ENCODE assay signal across 20 cellular contexts in the genomic region with DNA sequence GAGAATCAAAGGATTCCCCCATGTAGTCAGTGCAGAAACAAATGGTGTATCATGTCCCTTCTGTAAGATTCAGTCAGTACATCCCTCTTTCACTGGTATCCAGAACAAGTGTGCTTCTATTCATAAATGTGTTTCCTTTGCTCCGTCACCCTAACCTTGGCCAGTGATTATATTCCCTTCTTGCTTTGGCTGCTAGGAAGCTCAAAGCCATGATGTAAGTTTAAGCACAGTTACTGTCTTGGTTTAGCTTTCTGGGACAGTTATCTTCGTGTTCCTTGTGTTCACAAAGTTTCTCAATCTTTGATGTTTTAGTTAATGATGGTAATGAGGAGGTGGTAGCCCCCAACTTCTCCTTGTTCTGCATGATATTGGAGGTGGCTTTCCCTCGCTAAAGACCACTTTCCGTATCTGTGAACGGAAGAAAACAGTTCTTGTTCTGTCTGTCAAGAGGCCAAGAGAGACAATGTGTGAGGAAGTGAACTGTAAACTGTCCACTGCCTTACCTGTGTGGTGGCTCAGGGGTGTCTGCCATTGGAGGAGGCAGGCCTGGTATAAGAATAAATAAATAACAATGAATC. TPM values are rescaled to one million over a fixed set of nuclear protein-coding genes. Genes with fewer than 3 reads are reported as not detected.
DNase-seq lines count a peak whose midpoint lies in the region; ATAC-seq, FAIRE-seq and TF ChIP-seq lines count a peak whose summit lies in the region.
"Had no signal": no experiment of that assay in that cellular context is flagged by ENCODE, and none has a peak within 500 bp of the region (broad histone marks: within the 10 kb centered on the region; RNA-seq: fewer than 3 reads in every experiment).

No MANE protein-coding gene starts in this region.

- no peak; a peak in 1 of 5 replicates for TF ChIP-seq RAD21 in A549 (conservative IDR thresholded peaks at IDR 0.05 in 1 of 2, IDR thresholded peaks at IDR 0.05 in 1 of 2)

- no peak overlapping the region for H3K4me3 Mint-ChIP-seq in MCF 10A (ENCODE audit: unreplicated experiment)
- H3K4me3 Mint-ChIP-seq: H9 had no signal

- no peaks in the 10 kb centered on the region for H3K9me3 Mint-ChIP-seq in MCF 10A (ENCODE audit: unreplicated experiment)
- H3K9me3 Mint-ChIP-seq: H9 had no signal

- CTCF ChIA-PET in A549 (lab: Yijun Ruan, JAX) = interaction anchor here (1.0 to 10.1 kb wide), 5 partner anchors 9 to 212 kb away, joined by 5 to 191 read pairs (median 40); a partner anchor contains a TSS
- CTCF ChIA-PET in MCF 10A (lab: Yijun Ruan, JAX) = interaction anchor here (1.1 to 5.5 kb wide), 5 partner anchors 8 to 211 kb away, joined by 3 to 73 read pairs (median 17); no protein-coding TSS in a partner anchor

- WGBS in A549 (ENCODE audit: missing lambda C conversion rate) = 23% methylated on average over 5 of the region's 5 CpGs
- 57 to 59% methylated on average over 5 of the region's 5 CpGs for WGBS in pancreas, 2 donors

- H3K9ac ChIP-seq in colonic mucosa (ENCODE audit: low read depth in 2 of 2, low read length in 2 of 2) = peak overlapping the region in 1 of 2 donors; percentile 3

- H3K27me3 ChIP-seq in colonic mucosa (no peaks in the 10 kb centered on the region), left lung (peaks cover 0 to 17% of the 10 kb centered on the region in 2 donors), pancreas (no peaks in the 10 kb centered on the region)
- H3K27me3 ChIP-seq: SJCRH30 had no signal

- peaks cover 74% of the 10 kb centered on the region for H3K4me1 ChIP-seq in A549
- peaks cover 5% of the 10 kb centered on the region for H3K4me1 ChIP-seq in colonic mucosa
- H3K4me1 ChIP-seq in left lung = peaks cover 0 to 6% of the 10 kb centered on the region in 2 donors
- peaks cover 40 to 51% (median 46%) of the 10 kb centered on the region in 3 donors for H3K4me1 ChIP-seq in pancreas

- no peak for DNase-seq in A549 (ENCODE audit: low read depth in 1 of 2, low spot score in 1 of 2)
- peak; percentile 16 for DNase-seq in colonic mucosa
- DNase-seq in left lung = no peak
- DNase-seq in pancreas = no peak
- no peak for DNase-seq in MCF 10A (ENCODE audit: unreplicated experiment)
- DNase-seq in NCI-H345 (lab: John Stamatoyannopoulos, UW) = no peak
- no peak for DNase-seq in HPDE6-E6E7 (ENCODE audit: extremely low spot score)
- no peak for DNase-seq in Right ventricle myocardium inferior (ENCODE audit: missing footprints)
- DNase-seq: C1 segment of cervical spinal cord, IMR-90, Karpas-422, NCI-H1105, NCI-H187, NCI-H446, NCI-H748 treated with DMSO at 0.1 percent for 48 hours, SJCRH30 had no signal

- H3K4me3 ChIP-seq in A549 (no peak overlapping the region), colonic mucosa (no peak overlapping the region), left lung (no peak overlapping the region), pancreas (no peak overlapping the region)
- H3K4me3 ChIP-seq: SJCRH30 had no signal

- H3K36me3 Mint-ChIP-seq in MCF 10A (ENCODE audit: insufficient read depth, unreplicated experiment) = no peaks in the 10 kb centered on the region

- no TSS peak for BruUV-seq in MCF 10A (replicated peaks; lab: Mats Ljungman, UMichigan)

- no peaks in the 10 kb centered on the region for H3K9me3 ChIP-seq in A549
- no peaks in the 10 kb centered on the region for H3K9me3 ChIP-seq in colonic mucosa
- no peaks in the 10 kb centered on the region for H3K9me3 ChIP-seq in left lung
- no peaks in the 10 kb centered on the region for H3K9me3 ChIP-seq in pancreas
- H3K9me3 ChIP-seq: SJCRH30 had no signal

- POLR2A ChIA-PET in A549 (lab: Yijun Ruan, JAX) = no interaction called here
- POLR2A ChIA-PET in MCF 10A (lab: Yijun Ruan, JAX) = interaction anchor here (0.7 kb wide), 1 partner anchor 594 kb away, joined by 3 read pairs; no protein-coding TSS in a partner anchor

- no peak for TF ChIP-seq EP300 in A549 (IDR thresholded peaks at IDR 0.05)

- peaks cover 24% of the 10 kb centered on the region for H3K27me3 Mint-ChIP-seq in MCF 10A (ENCODE audit: insufficient read depth, unreplicated experiment)

- H3K27ac ChIP-seq in A549 (peak overlapping the region; percentile 93 to 94), colonic mucosa (peak overlapping the region; percentile 42), left lung (peak overlapping the region in 1 of 2 donors; percentile 47), pancreas (peak overlapping the region; percentile 37 to 82 (median 68))
- H3K27ac ChIP-seq: RWPE1, SJCRH30 had no signal

- TF ChIP-seq CTCF in A549 (IDR thresholded peaks at IDR 0.05) (no peak), colonic mucosa (IDR thresholded peaks at IDR 0.05) (no peak), left lung (IDR thresholded peaks at IDR 0.05) (no peak), pancreas (IDR thresholded peaks at IDR 0.05) (no peak), MCF 10A (IDR thresholded peaks at IDR 0.05; ENCODE audit: unreplicated experiment) (no peak)

- ATAC-seq in A549 (no peak), left lung (peak; percentile 17), pancreas (peak in 3 of 4 donors; percentile 19 to 25 (median 19)), Right ventricle myocardium inferior (no peak)

- no peaks in the 10 kb centered on the region for H3K4me1 Mint-ChIP-seq in MCF 10A (ENCODE audit: insufficient read depth, unreplicated experiment)

- FAIRE-seq in A549 (lab: Jason Lieb, UNC) = peak; percentile 92
- FAIRE-seq in pancreas (lab: Jason Lieb, UNC) = no peak
- FAIRE-seq: A204.1, GM19239 had no signal

- TF ChIP-seq POLR2A in A549 (IDR thresholded peaks at IDR 0.05; ENCODE audit: low read length) = no peak

- H3K4me2 ChIP-seq in A549 = peak overlapping the region; percentile 70

- intact Hi-C loops in colonic mucosa (cut with DNase I) (loop anchor here (5.0 kb wide), 1 partner anchor 212 kb away; no protein-coding TSS in a partner anchor), left lung (cut with DNase I) (no loop called here), pancreas (cut with DNase I) (loop anchor here in 1 of 3 donors (5.0 kb wide), 1 partner anchor 212 kb away; no protein-coding TSS in a partner anchor), MCF 10A (cut with micrococcal nuclease) (no loop called here), Right ventricle myocardium inferior (cut with DNase I) (no loop called here)

- H3K27ac Mint-ChIP-seq in MCF 10A (ENCODE audit: low read depth, unreplicated experiment) = no peak overlapping the region
- H3K27ac Mint-ChIP-seq: H9 had no signal

- H3K36me3 ChIP-seq in colonic mucosa (no peaks in the 10 kb centered on the region), left lung (no peaks in the 10 kb centered on the region), pancreas (no peaks in the 10 kb centered on the region)
- H3K36me3 ChIP-seq: SJCRH30 had no signal

TF ChIP-seq in A549, 52 proteins besides CTCF, POLR2A, EP300 and RAD21 (continues in another document):
- TF ChIP-seq PHF8 (IDR thresholded peaks at IDR 0.05; ENCODE audit: borderline replicate concordance, low read depth) (no peak), SMC3 (IDR thresholded peaks at IDR 0.05) (no peak), KDM1A (IDR thresholded peaks at IDR 0.05; ENCODE audit: low read depth) (peak; percentile 81), HDAC2 (IDR thresholded peaks at IDR 0.05) (peak; percentile 16; the same call in 1 of the 2 replicates), HOXA7 (CRISPR knock-in tag; IDR thresholded peaks at IDR 0.05) (0 out of 2 replicates have a peak, but pooled peaks have one; percentile 35), HOXB5 (CRISPR knock-in tag; IDR thresholded peaks at IDR 0.05) (0 out of 2 replicates have a peak, but pooled peaks have one; percentile 11), SREBF2 (IDR thresholded peaks at IDR 0.05) (no peak), NFE2L2 (conservative IDR thresholded peaks at IDR 0.05; ENCODE audit: low read length) (no peak), FOSB (CRISPR knock-in tag; IDR thresholded peaks at IDR 0.05) (no peak)
- TF ChIP-seq, protein P1, sequence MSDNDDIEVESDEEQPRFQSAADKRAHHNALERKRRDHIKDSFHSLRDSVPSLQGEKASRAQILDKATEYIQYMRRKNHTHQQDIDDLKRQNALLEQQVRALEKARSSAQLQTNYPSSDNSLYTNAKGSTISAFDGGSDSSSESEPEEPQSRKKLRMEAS (IDR thresholded peaks at IDR 0.05) = 0 out of 2 replicates have a peak, but pooled peaks have one; percentile 11
- TF ChIP-seq, protein P2, sequence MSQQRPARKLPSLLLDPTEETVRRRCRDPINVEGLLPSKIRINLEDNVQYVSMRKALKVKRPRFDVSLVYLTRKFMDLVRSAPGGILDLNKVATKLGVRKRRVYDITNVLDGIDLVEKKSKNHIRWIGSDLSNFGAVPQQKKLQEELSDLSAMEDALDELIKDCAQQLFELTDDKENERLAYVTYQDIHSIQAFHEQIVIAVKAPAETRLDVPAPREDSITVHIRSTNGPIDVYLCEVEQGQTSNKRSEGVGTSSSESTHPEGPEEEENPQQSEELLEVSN (IDR thresholded peaks at IDR 0.05; ENCODE audit: borderline replicate concordance, low read depth) = no peak

RNA-seq across cellular contexts. Expression of a gene that starts 2.2 kb away (rescaled TPM):
- 9.4 and 9.9 TPM in 2 replicates for polyA plus RNA-seq in A549 (2011; rRNA removed)
- 5.5 and 6.4 TPM in 2 replicates for polyA plus RNA-seq in A549 (2012; cell fraction: cytosol; rRNA removed)
- 9.1 and 9.3 TPM in 2 replicates for polyA plus RNA-seq in A549 (2012; cell fraction: nucleus; rRNA removed)
- polyA plus RNA-seq in A549 (2017; fragmentation: RNase III; extraction: RNeasy Plus Mini Kit Qiagen cat#74134 plus additional on column Dnase treatment) = 6.1 to 9.2 TPM (median 6.8 TPM) in 3 replicates
- 4.5 and 8.3 TPM in 2 replicates for polyA minus RNA-seq in A549 (2011; rRNA and poly(A)+ RNA removed)
- total RNA-seq in colonic mucosa = 1 to 10 TPM; 1.5 to 5.7 TPM
- total RNA-seq in left lung = 1 to 10 TPM in 1 of 2 donors, not detected in 1; 1.2 TPM
- 100 to 1,000 TPM in 3 of 6 donors, 10 to 100 TPM in 3; 62.7 to 108 (median 89.2) TPM for total RNA-seq in pancreas
- 100 to 1,000 TPM; 178 to 370 TPM for polyA plus RNA-seq in pancreas
- not detected in 2 replicates for total RNA-seq in MCF 10A (2022)
- not detected for total RNA-seq in Right ventricle myocardium inferior
- total RNA-seq: IMR-90 had no signal
- polyA plus RNA-seq: IMR-90 had no signal

RNA-seq across cellular contexts. Expression of a gene that starts 18.8 kb away (rescaled TPM):
- polyA plus RNA-seq in A549 (2011; rRNA removed) (6.2 and 6.3 TPM in 2 replicates), A549 (2017; fragmentation: RNase III; extraction: RNeasy Plus Mini Kit Qiagen cat#74134 plus additional on column Dnase treatment) (4.4 to 6.0 TPM (median 5.2 TPM) in 3 replicates), pancreas (100 to 1,000 TPM; 393 to 605 TPM)
- 3.5 and 6.1 TPM in 2 replicates for polyA plus RNA-seq in A549 (2012; cell fraction: cytosol; rRNA removed)
- 17.1 and 24.5 TPM in 2 replicates for polyA plus RNA-seq in A549 (2012; cell fraction: nucleus; rRNA removed)
- 4.5 and 9.5 TPM in 2 replicates for polyA minus RNA-seq in A549 (2011; rRNA and poly(A)+ RNA removed)
- total RNA-seq in colonic mucosa (10 to 100 TPM; 27.2 to 33.8 TPM), left lung (1 to 10 TPM; 2.4 to 9.0 TPM), pancreas (100 to 1,000 TPM in 1 of 6 donors, 10 to 100 TPM in 5; 40.4 to 124 (median 58.5) TPM), MCF 10A (2022) (not detected in 2 replicates), Right ventricle myocardium inferior (not detected)
- total RNA-seq: IMR-90, SJCRH30 had no signal
- polyA plus RNA-seq: IMR-90 had no signal

Comparison
In these comparisons a context has a peak if more than half of its experiments do, and no peak if none do; other contexts are left out.
1. ATAC-seq: peak in left lung (single experiment) and pancreas (3 of 4); none in A549 (0 of 2) and Right ventricle myocardium inferior (single experiment).
2. RNA of a gene that starts 2.2 kb away (total RNA-seq): 62.7 to 108 TPM in pancreas; 1.5 to 5.7 TPM in colonic mucosa, 1.2 TPM in left lung, not detected in MCF 10A and not detected in Right ventricle myocardium inferior (single experiment); every median in the first group is over 4 times any median in the second.